ENCODE assay signal across 22 cellular contexts in the genomic region with DNA sequence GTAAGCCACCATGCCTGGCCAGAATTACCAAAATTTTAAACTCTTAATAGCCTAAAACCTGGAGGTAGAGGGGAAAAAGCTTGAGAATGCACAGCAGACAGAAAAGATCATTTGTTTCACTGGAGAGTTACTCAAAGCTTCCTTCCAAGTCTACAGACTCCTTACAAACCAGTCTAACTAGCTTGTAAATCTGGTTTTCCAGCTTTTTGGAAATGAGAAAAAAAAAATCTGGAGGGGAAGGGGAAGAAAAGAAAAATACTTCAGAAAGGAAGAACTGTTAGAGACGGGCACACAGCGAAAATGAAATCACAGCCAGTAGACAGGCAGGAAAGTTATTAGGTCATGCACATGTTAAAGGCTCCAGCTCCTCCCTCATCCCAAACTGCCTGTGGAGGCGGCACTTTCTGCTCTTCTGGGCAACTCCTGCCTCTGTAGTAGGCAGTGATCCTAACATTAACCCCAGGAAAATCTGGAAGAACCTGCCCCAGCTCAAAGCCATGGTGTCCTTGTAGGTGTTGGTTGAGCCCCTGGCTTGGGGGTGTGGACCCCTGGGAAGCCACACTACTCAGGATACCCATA. TPM values are rescaled to one million over a fixed set of nuclear protein-coding genes. Genes with fewer than 3 reads are reported as not detected.
A peak's percentile ranks its signal among the peaks of the same experiment; 100 is the strongest.
DNase-seq lines count a peak whose midpoint lies in the region; ATAC-seq lines count a peak whose summit lies in the region.
"Had no signal": no experiment of that assay in that cellular context is flagged by ENCODE, and none has a peak within 500 bp of the region (broad histone marks: within the 10 kb centered on the region; RNA-seq: fewer than 3 reads in every experiment).

No MANE protein-coding gene starts in this region.

- no peak overlapping the region for H3K4me3 Mint-ChIP-seq in activated naive CD4-positive, alpha-beta T cell treated with anti-CD3 and anti-CD28 coated beads, Interleukin-2, amount 50 U/mL, for 24 hours
- H3K4me3 Mint-ChIP-seq: CD14-positive monocyte, H9 had no signal

- H3K4me1 ChIP-seq in mesenchymal stem cell (ENCODE audit: control insufficient read depth, insufficient read depth, low read depth, low read length), result peaks cover 2% of the 10 kb centered on the region

- H3K27ac Mint-ChIP-seq in activated naive CD4-positive, alpha-beta T cell treated with anti-CD3 and anti-CD28 coated beads, Interleukin-2, amount 50 U/mL, for 24 hours, result peak overlapping the region; percentile 30
- H3K27ac Mint-ChIP-seq: H9 had no signal

- ATAC-seq in esophagus mucosa, result peak; percentile 86
- no peak for ATAC-seq in HG03175 (IDR thresholded peaks at IDR 0.05; ENCODE audit: unreplicated experiment)
- ATAC-seq in GM21447 (IDR thresholded peaks at IDR 0.05; ENCODE audit: unreplicated experiment), result no peak

- H4K91ac ChIP-seq in mesenchymal stem cell (ENCODE audit: low read length), result no peak overlapping the region

- H3K36me3 ChIP-seq in mesenchymal stem cell (ENCODE audit: control insufficient read depth in 1 of 2, insufficient read depth in 2 of 2, low read depth in 1 of 2, low read length in 2 of 2), result peaks cover 29 to 93% of the 10 kb centered on the region in 2 experiments

- H3K4ac ChIP-seq in mesenchymal stem cell (ENCODE audit: low read depth in 1 of 2, low read length in 2 of 2), result no peak overlapping the region

- H3K9me3 Mint-ChIP-seq in activated naive CD4-positive, alpha-beta T cell treated with anti-CD3 and anti-CD28 coated beads, Interleukin-2, amount 50 U/mL, for 24 hours, result no peaks in the 10 kb centered on the region
- H3K9me3 Mint-ChIP-seq: CD14-positive monocyte, H9 had no signal

- 100% methylated on average over 3 of the region's 3 CpGs for WGBS in mesenchymal stem cell

- no peak overlapping the region for H3K4me3 ChIP-seq in mesenchymal stem cell (ENCODE audit: insufficient read depth in 1 of 2, low read depth in 1 of 2, low read length in 2 of 2)

- H3K27me3 Mint-ChIP-seq in activated naive CD4-positive, alpha-beta T cell treated with anti-CD3 and anti-CD28 coated beads, Interleukin-2, amount 50 U/mL, for 24 hours, result no peaks in the 10 kb centered on the region

- H3K79me1 ChIP-seq in mesenchymal stem cell (replicated peaks; ENCODE audit: low read length, poor library complexity, severe bottlenecking), result peaks cover 26% of the 10 kb centered on the region

- H2BK120ac ChIP-seq in mesenchymal stem cell (ENCODE audit: low read depth, low read length), result no peak overlapping the region

- no peak overlapping the region for H3K4me2 ChIP-seq in mesenchymal stem cell (ENCODE audit: low read length, poor library complexity, severe bottlenecking)

- DNase-seq in activated naive CD4-positive, alpha-beta T cell (lab: John Stamatoyannopoulos, UW), result no peak
- DNase-seq in mesenchymal stem cell (no peak), NCI-H1092 treated with DMSO at 0.1 percent for 48 hours (lab: John Stamatoyannopoulos, UW) (no peak), NCI-H2196 (lab: John Stamatoyannopoulos, UW; ENCODE audit: unreplicated experiment) (no peak)
- DNase-seq: AML-193; DND-41; H9; IMR-90; NCI-H1436; NCI-H2029 treated with DMSO at 0.1 percent for 48 hours; NCI-H2171; NCI-H446; NK-92 treated with Interleukin-12 subunit alpha and Interleukin-12 subunit beta, amount 100 ng/mL, for 24 hours; OCI-M1; SIG-M5 had no signal

- no peak overlapping the region for H3K27ac ChIP-seq in mesenchymal stem cell (ENCODE audit: low read length, poor library complexity, severe bottlenecking)
- H3K27ac ChIP-seq: 22Rv1, RWPE1 had no signal

- no peak overlapping the region for H3K18ac ChIP-seq in mesenchymal stem cell (ENCODE audit: low read depth in 1 of 2, low read length in 2 of 2)

- H3K36me3 Mint-ChIP-seq in activated naive CD4-positive, alpha-beta T cell treated with anti-CD3 and anti-CD28 coated beads, Interleukin-2, amount 50 U/mL, for 24 hours, result peaks cover 17% of the 10 kb centered on the region

- H2BK12ac ChIP-seq in mesenchymal stem cell (ENCODE audit: low read length in 2 of 2), result peak overlapping the region in 1 of 2 experiments; percentile 31

- peak overlapping the region; percentile 29 for H2AK5ac ChIP-seq in mesenchymal stem cell (ENCODE audit: low read length, severe bottlenecking)

- H2AFZ ChIP-seq in mesenchymal stem cell (ENCODE audit: low read depth, low read length), result no peak overlapping the region

- no peaks in the 10 kb centered on the region for H3K4me1 Mint-ChIP-seq in activated naive CD4-positive, alpha-beta T cell treated with anti-CD3 and anti-CD28 coated beads, Interleukin-2, amount 50 U/mL, for 24 hours
- H3K4me1 Mint-ChIP-seq: CD14-positive monocyte, H9 had no signal

- H4K8ac ChIP-seq in mesenchymal stem cell (ENCODE audit: low read length), result no peak overlapping the region

- no peak overlapping the region for H3K9ac ChIP-seq in mesenchymal stem cell (ENCODE audit: low read length)

- H3K27me3 ChIP-seq in mesenchymal stem cell (ENCODE audit: control insufficient read depth in 1 of 2, insufficient read depth in 1 of 2, low read length in 2 of 2), result no peaks in the 10 kb centered on the region

- no peak overlapping the region for H2BK5ac ChIP-seq in mesenchymal stem cell (ENCODE audit: low read depth, low read length, poor library complexity, severe bottlenecking)

- no peaks in the 10 kb centered on the region for H3K9me3 ChIP-seq in mesenchymal stem cell (ENCODE audit: control insufficient read depth, low read length)

- H3K23ac ChIP-seq in mesenchymal stem cell (ENCODE audit: low read length in 2 of 2), result no peak overlapping the region

- no peak overlapping the region for H2BK15ac ChIP-seq in mesenchymal stem cell (ENCODE audit: low read depth, poor library complexity, severe bottlenecking)

- no peak overlapping the region for H3K14ac ChIP-seq in mesenchymal stem cell (ENCODE audit: low read length in 2 of 2)

RNA-seq across cellular contexts. Expression of gene PARP4, which starts 17.3 kb away (rescaled TPM):
- total RNA-seq in esophagus mucosa, result 41.5 TPM
- 35.2 TPM for polyA plus RNA-seq in mesenchymal stem cell (2013, experiment 1 of 2)
- 34.7 TPM for polyA plus RNA-seq in mesenchymal stem cell (2013, experiment 2 of 2)
